9 cellular contexts compared by ENCODE assay signal in the genomic region with DNA sequence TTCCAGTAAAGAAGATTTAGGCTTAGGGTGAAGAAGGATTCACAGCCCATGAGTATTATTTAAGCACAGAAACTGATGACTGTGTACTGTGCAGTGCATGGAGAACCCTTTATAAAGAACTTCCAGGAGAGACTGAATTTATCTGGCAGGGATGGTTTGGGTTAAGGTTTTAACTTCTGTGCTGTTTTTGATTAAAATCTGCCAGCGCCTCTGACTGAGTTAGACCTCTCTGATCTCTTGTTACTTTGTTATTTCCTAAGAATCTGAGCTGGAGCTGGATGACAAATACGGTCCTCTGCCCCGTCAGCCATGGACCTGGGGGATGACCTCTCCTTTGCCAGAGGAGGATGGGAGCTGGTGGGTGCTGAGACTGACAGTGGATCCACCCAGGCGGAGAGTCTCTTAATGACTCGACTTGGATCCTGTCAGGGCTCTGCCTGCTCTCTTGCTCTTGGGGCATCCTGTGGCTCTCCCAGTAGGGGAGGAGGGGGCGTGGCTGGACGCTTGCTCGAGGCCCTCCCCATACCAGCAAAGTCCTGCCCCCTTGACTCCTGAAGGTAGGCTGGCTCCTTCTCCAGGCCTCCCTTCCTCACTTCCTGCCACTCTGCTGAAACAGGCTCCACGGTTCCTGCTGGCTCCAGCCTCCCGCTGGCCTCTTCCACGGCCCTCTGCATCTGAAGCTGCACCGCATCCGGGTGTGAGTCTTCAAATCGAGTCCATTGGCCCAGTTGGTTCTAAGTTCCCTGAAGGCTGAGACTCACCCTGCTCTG.
DNase-seq lines count a peak whose midpoint lies in the region; ATAC-seq and TF ChIP-seq lines count a peak whose summit lies in the region.
"Had no signal": no experiment of that assay in that cellular context is flagged by ENCODE, and none has a peak within 500 bp of the region (broad histone marks: within the 10 kb centered on the region; RNA-seq: fewer than 3 reads in every experiment).

No MANE protein-coding gene starts in this region.

- TF ChIP-seq CTCF in RWPE2 (IDR thresholded peaks at IDR 0.05; ENCODE audit: poor library complexity, severe bottlenecking) (no peak), retinal pigment epithelial cell (conservative IDR thresholded peaks at IDR 0.05; ENCODE audit: low read depth, low read length) (no peak)

- ATAC-seq in RWPE2 (ENCODE audit: low read depth) (peak; percentile 98), GM18861 (IDR thresholded peaks at IDR 0.05; ENCODE audit: unreplicated experiment) (no peak), HG03097 (IDR thresholded peaks at IDR 0.05; ENCODE audit: low FRiP score, unreplicated experiment) (no peak)

- H3K4me3 ChIP-seq in RWPE2 (ENCODE audit: severe bottlenecking) = no peak overlapping the region
- H3K4me3 ChIP-seq in retinal pigment epithelial cell (ENCODE audit: low read length) = no peak overlapping the region

- peaks cover 5% of the 10 kb centered on the region for H3K4me1 ChIP-seq in RWPE2 (ENCODE audit: insufficient read depth, poor library complexity, severe bottlenecking)

- H3K36me3 ChIP-seq in RWPE2 (ENCODE audit: low read depth) = no peaks in the 10 kb centered on the region

- DNase-seq in GM04504 (ENCODE audit: low read depth) (peak; percentile 75), RWPE2 (ENCODE audit: low spot score) (peak; percentile 92), glomerular visceral epithelial cell (ENCODE audit: extremely low spot score) (peak; percentile 98), retinal pigment epithelial cell (ENCODE audit: low read depth) (peak; percentile 23), NCI-H526 treated with DMSO at 0.1 percent for 48 hours (lab: John Stamatoyannopoulos, UW) (no peak), HuH-7 (ENCODE audit: low spot score) (no peak)

- H3K27me3 ChIP-seq in RWPE2 (ENCODE audit: insufficient read depth, poor library complexity, severe bottlenecking) = no peaks in the 10 kb centered on the region

- no peaks in the 10 kb centered on the region for H3K9me3 ChIP-seq in RWPE2 (ENCODE audit: severe bottlenecking)

- peak overlapping the region; percentile 11 for H3K27ac ChIP-seq in RWPE2 (ENCODE audit: poor library complexity, severe bottlenecking)
- H3K27ac ChIP-seq: epithelial cell of prostate had no signal

Comparison
In these comparisons a context has a peak if more than half of its experiments do, and no peak if none do; other contexts are left out.
1. DNase-seq: peak in GM04504 (single experiment), RWPE2 (single experiment), glomerular visceral epithelial cell (single experiment) and retinal pigment epithelial cell (single experiment); none in NCI-H526 treated with DMSO at 0.1 percent for 48 hours (single experiment) and HuH-7 (single experiment).